In genomic region chr6:43278524-43279078, GRCh38 we compare ENCODE assay signal across 1 cellular context.
TF ChIP-seq lines count a peak whose summit lies in the region.

No MANE protein-coding gene starts in this region.

TF ChIP-seq in HepG2, 621 proteins besides CTCF, POLR2A, EP300 and RAD21 (continues in another document):
- TF ChIP-seq GPBP1L1 (CRISPR knock-in tag; IDR thresholded peaks at IDR 0.05): no peak
- TF ChIP-seq JUND (CRISPR knock-in tag; IDR thresholded peaks at IDR 0.05): no peak
- TF ChIP-seq BORCS8-MEF2B (CRISPR knock-in tag; IDR thresholded peaks at IDR 0.05): no peak; the same call in 1 of the 2 replicates
- peak; percentile 10 for TF ChIP-seq YY1 (IDR thresholded peaks at IDR 0.05; ENCODE audit: insufficient read depth, insufficient replicate concordance, low read depth, low read length)
- no peak for TF ChIP-seq ZNF841 (CRISPR knock-in tag; IDR thresholded peaks at IDR 0.05; ENCODE audit: borderline replicate concordance)
- no peak; the same call in 1 of the 2 replicates for TF ChIP-seq NFATC3 (CRISPR knock-in tag; IDR thresholded peaks at IDR 0.05)
- TF ChIP-seq HNRNPL (IDR thresholded peaks at IDR 0.05; ENCODE audit: low read depth, low read length): peak; percentile 90
- TF ChIP-seq EEA1 (CRISPR knock-in tag; IDR thresholded peaks at IDR 0.05; ENCODE audit: borderline replicate concordance): no peak
- TF ChIP-seq ZNF746 (CRISPR knock-in tag; IDR thresholded peaks at IDR 0.05): peak; percentile 67
- peak; percentile 90 for TF ChIP-seq PAXIP1 (CRISPR knock-in tag; conservative IDR thresholded peaks at IDR 0.05)
- peak; percentile 69 for TF ChIP-seq RARA (CRISPR knock-in tag; IDR thresholded peaks at IDR 0.05)
- TF ChIP-seq SRSF1 (optimal IDR thresholded peaks at IDR 0.05; ENCODE audit: low read depth, low read length): no peak
- no peak for TF ChIP-seq FOSL1 (CRISPR knock-in tag; IDR thresholded peaks at IDR 0.05; ENCODE audit: borderline replicate concordance)
- TF ChIP-seq KDM4B (CRISPR knock-in tag; IDR thresholded peaks at IDR 0.05): peak; percentile 76; the same call in 1 of the 2 replicates
- no peak for TF ChIP-seq FIP1L1 (IDR thresholded peaks at IDR 0.05; ENCODE audit: borderline replicate concordance, insufficient read depth, low read depth, low read length)
- peak; percentile 82; the same call in 1 of the 2 replicates for TF ChIP-seq ZNF691 (CRISPR knock-in tag; IDR thresholded peaks at IDR 0.05; ENCODE audit: borderline replicate concordance, low read depth)
- TF ChIP-seq ZNF101 (CRISPR knock-in tag; IDR thresholded peaks at IDR 0.05; ENCODE audit: borderline replicate concordance, low read depth): peak; percentile 81; the same call in 1 of the 2 replicates
- no peak for TF ChIP-seq ZNF598 (CRISPR knock-in tag; IDR thresholded peaks at IDR 0.05; ENCODE audit: borderline replicate concordance)
- TF ChIP-seq HMG20A (CRISPR knock-in tag; IDR thresholded peaks at IDR 0.05; ENCODE audit: borderline replicate concordance): peak; percentile 44; the same call in 1 of the 2 replicates
- TF ChIP-seq ZNF432 (CRISPR knock-in tag; IDR thresholded peaks at IDR 0.05; ENCODE audit: borderline replicate concordance): no peak
- no peak; the same call in 1 of the 2 replicates for TF ChIP-seq SP4 (CRISPR knock-in tag; IDR thresholded peaks at IDR 0.05)
- TF ChIP-seq SAP130 (CRISPR knock-in tag; IDR thresholded peaks at IDR 0.05; ENCODE audit: low read depth): peak; percentile 44
- no peak for TF ChIP-seq ZEB1 (IDR thresholded peaks at IDR 0.05; ENCODE audit: insufficient replicate concordance, low read depth)
- no peak for TF ChIP-seq CREB3 (CRISPR knock-in tag; IDR thresholded peaks at IDR 0.05)
- peak; percentile 19; the same call in 1 of the 2 replicates for TF ChIP-seq ZFP36L1 (CRISPR knock-in tag; IDR thresholded peaks at IDR 0.05)
- no peak for TF ChIP-seq YEATS4 (CRISPR knock-in tag; IDR thresholded peaks at IDR 0.05; ENCODE audit: borderline replicate concordance)
- TF ChIP-seq ZNF660 (CRISPR knock-in tag; IDR thresholded peaks at IDR 0.05; ENCODE audit: borderline replicate concordance, low read depth): no peak
- no peak for TF ChIP-seq NCOA1 (CRISPR knock-in tag; IDR thresholded peaks at IDR 0.05)
- no peak for TF ChIP-seq AKNA (CRISPR knock-in tag; IDR thresholded peaks at IDR 0.05; ENCODE audit: borderline replicate concordance)
- TF ChIP-seq, protein P1, sequence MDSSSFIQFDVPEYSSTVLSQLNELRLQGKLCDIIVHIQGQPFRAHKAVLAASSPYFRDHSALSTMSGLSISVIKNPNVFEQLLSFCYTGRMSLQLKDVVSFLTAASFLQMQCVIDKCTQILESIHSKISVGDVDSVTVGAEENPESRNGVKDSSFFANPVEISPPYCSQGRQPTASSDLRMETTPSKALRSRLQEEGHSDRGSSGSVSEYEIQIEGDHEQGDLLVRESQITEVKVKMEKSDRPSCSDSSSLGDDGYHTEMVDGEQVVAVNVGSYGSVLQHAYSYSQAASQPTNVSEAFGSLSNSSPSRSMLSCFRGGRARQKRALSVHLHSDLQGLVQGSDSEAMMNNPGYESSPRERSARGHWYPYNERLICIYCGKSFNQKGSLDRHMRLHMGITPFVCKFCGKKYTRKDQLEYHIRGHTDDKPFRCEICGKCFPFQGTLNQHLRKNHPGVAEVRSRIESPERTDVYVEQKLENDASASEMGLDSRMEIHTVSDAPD (CRISPR knock-in tag; IDR thresholded peaks at IDR 0.05): 0 out of 2 replicates have a peak, but pooled peaks have one; percentile 52
- TF ChIP-seq STAG1 (CRISPR knock-in tag; IDR thresholded peaks at IDR 0.05): peak; percentile 23; the same call in 1 of the 2 replicates
- peak; percentile 58 for TF ChIP-seq FOXA3 (CRISPR knock-in tag; IDR thresholded peaks at IDR 0.05)
- TF ChIP-seq ASH2L (IDR thresholded peaks at IDR 0.05; ENCODE audit: insufficient read length, low read depth, low read length): peak; percentile 68
- peak; percentile 96 for TF ChIP-seq PRPF4 (IDR thresholded peaks at IDR 0.05; ENCODE audit: low read depth, low read length, poor library complexity, severe bottlenecking)
- peak; percentile 30 for TF ChIP-seq TAF1 (CRISPR knock-in tag; IDR thresholded peaks at IDR 0.05)
- TF ChIP-seq SOX5 (CRISPR knock-in tag; IDR thresholded peaks at IDR 0.05; ENCODE audit: borderline replicate concordance): peak; percentile 69; the same call in 1 of the 2 replicates
- TF ChIP-seq ARNTL (CRISPR knock-in tag; IDR thresholded peaks at IDR 0.05): 0 out of 2 replicates have a peak, but pooled peaks have one; percentile 24
- no peak for TF ChIP-seq KLF15 (CRISPR knock-in tag; IDR thresholded peaks at IDR 0.05; ENCODE audit: borderline replicate concordance)
- peak; percentile 71; the same call in 1 of the 2 replicates for TF ChIP-seq BRD4 (CRISPR knock-in tag; IDR thresholded peaks at IDR 0.05)
- TF ChIP-seq UBTF (CRISPR knock-in tag; IDR thresholded peaks at IDR 0.05): no peak
- peak; percentile 37; the same call in 1 of the 2 replicates for TF ChIP-seq NR2C2 (CRISPR knock-in tag; IDR thresholded peaks at IDR 0.05; ENCODE audit: borderline replicate concordance)
- TF ChIP-seq ZMYM3 (CRISPR knock-in tag; IDR thresholded peaks at IDR 0.05): peak; percentile 85
- no peak for TF ChIP-seq MAZ (IDR thresholded peaks at IDR 0.05; ENCODE audit: borderline replicate concordance, low read depth, low read length)
- TF ChIP-seq MAZ (CRISPR knock-in tag; IDR thresholded peaks at IDR 0.05; ENCODE audit: low read depth): peak; percentile 10
- TF ChIP-seq CHD2 (IDR thresholded peaks at IDR 0.05; ENCODE audit: low read depth, low read length): peak; percentile 69
- TF ChIP-seq SYNCRIP (IDR thresholded peaks at IDR 0.05; ENCODE audit: insufficient read depth, low read depth, low read length): no peak
- TF ChIP-seq ZNF430 (CRISPR knock-in tag; IDR thresholded peaks at IDR 0.05): peak; percentile 67; the same call in 1 of the 2 replicates
- TF ChIP-seq POLR2AphosphoS2 (IDR thresholded peaks at IDR 0.05; ENCODE audit: low read depth, low read length): no peak
- TF ChIP-seq, protein P2, sequence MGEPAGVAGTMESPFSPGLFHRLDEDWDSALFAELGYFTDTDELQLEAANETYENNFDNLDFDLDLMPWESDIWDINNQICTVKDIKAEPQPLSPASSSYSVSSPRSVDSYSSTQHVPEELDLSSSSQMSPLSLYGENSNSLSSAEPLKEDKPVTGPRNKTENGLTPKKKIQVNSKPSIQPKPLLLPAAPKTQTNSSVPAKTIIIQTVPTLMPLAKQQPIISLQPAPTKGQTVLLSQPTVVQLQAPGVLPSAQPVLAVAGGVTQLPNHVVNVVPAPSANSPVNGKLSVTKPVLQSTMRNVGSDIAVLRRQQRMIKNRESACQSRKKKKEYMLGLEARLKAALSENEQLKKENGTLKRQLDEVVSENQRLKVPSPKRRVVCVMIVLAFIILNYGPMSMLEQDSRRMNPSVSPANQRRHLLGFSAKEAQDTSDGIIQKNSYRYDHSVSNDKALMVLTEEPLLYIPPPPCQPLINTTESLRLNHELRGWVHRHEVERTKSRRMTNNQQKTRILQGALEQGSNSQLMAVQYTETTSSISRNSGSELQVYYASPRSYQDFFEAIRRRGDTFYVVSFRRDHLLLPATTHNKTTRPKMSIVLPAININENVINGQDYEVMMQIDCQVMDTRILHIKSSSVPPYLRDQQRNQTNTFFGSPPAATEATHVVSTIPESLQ (CRISPR knock-in tag; conservative IDR thresholded peaks at IDR 0.05): 0 out of 2 replicates have a peak, but pooled peaks have one; percentile 44
- TF ChIP-seq KDM1A (CRISPR knock-in tag; IDR thresholded peaks at IDR 0.05): no peak
- no peak for TF ChIP-seq MAFG (CRISPR knock-in tag; IDR thresholded peaks at IDR 0.05)
- no peak; the same call in 1 of the 2 replicates for TF ChIP-seq ZNF772 (CRISPR knock-in tag; IDR thresholded peaks at IDR 0.05)
